Comparison of ENCODE assay signal across 8 cellular contexts in genomic region chr11:34052036-34052607, GRCh38. TPM values are rescaled to one million over a fixed set of nuclear protein-coding genes. Genes with fewer than 3 reads are reported as not detected.
DNase-seq lines count a peak whose midpoint lies in the region; ATAC-seq and TF ChIP-seq lines count a peak whose summit lies in the region.

No MANE protein-coding gene starts in this region.

- H3K79me1 ChIP-seq in IMR-90 (ENCODE audit: low read depth in 1 of 2, low read length in 2 of 2): peaks cover 0 to 7% of the 10 kb centered on the region in 2 experiments; a peak in 3 of 4 replicates

- dilution Hi-C loops in IMR-90 (cut with HindIII; ENCODE audit: low sequenced_read_pairs, unreplicated experiment): no loop called here

- H3K36me3 Mint-ChIP-seq in activated T-helper 1 cell treated with anti-CD3 and anti-CD28 coated beads, Interleukin-12 subunit alpha, Interleukin-12 subunit beta, Interleukin-2, Interleukin-4 antibody, amounts not matched to agents 30 ng/mL and 10 ng/mL and 1 ng/mL, durations not matched to agents 14 hours and 24 hours and 36 hours (ENCODE audit: low read depth): peaks cover 18% of the 10 kb centered on the region
- H3K36me3 Mint-ChIP-seq in naive thymus-derived CD4-positive, alpha-beta T cell: peaks cover 3 to 14% (median 6%) of the 10 kb centered on the region in 5 donors
- H3K36me3 Mint-ChIP-seq in stimulated activated memory B cell treated with anti-CD40 and anti-IgM and Interleukin-4, amounts not matched to agents 10 μg/mL and 1 μg/mL and 100 μg/mL, for 72 hours: peaks cover 14% of the 10 kb centered on the region

- no peak overlapping the region; the same call in 1 of the 2 replicates for H3K18ac ChIP-seq in IMR-90 (ENCODE audit: low read depth, low read length)

- TF ChIP-seq POLR2A in IMR-90 (IDR thresholded peaks at IDR 0.05; ENCODE audit: low read depth, low read length): peak; percentile 55; the same call in 1 of the 2 replicates

- H2BK120ac ChIP-seq in IMR-90 (ENCODE audit: low read depth, low read length): no peak overlapping the region

- peak overlapping the region; percentile 89; the same call in 1 of the 2 replicates for H2AK5ac ChIP-seq in IMR-90 (ENCODE audit: low read depth, low read length)

- H3K9me3 ChIP-seq in IMR-90 (ENCODE audit: control insufficient read depth, insufficient read depth, low read length) (no peaks in the 10 kb centered on the region), Panc1 (ENCODE audit: control insufficient read depth, insufficient read depth, low read depth, low read length) (no peaks in the 10 kb centered on the region)
- H3K9me3 ChIP-seq in naive thymus-derived CD4-positive, alpha-beta T cell (ENCODE audit: control insufficient read depth in 2 of 3, low read length in 3 of 3): no peaks in the 10 kb centered on the region

- TF ChIP-seq CTCF in IMR-90 (conservative IDR thresholded peaks at IDR 0.05; ENCODE audit: low read depth, low read length) (no peak), Panc1 (IDR thresholded peaks at IDR 0.05) (no peak)

- H3K27me3 Mint-ChIP-seq in activated T-helper 1 cell treated with anti-CD3 and anti-CD28 coated beads, Interleukin-12 subunit alpha, Interleukin-12 subunit beta, Interleukin-2, Interleukin-4 antibody, amounts not matched to agents 30 ng/mL and 10 ng/mL and 1 ng/mL, durations not matched to agents 14 hours and 24 hours and 36 hours (ENCODE audit: insufficient read depth): no peaks in the 10 kb centered on the region
- peaks cover 0 to 3% (median 0%) of the 10 kb centered on the region in 5 donors for H3K27me3 Mint-ChIP-seq in naive thymus-derived CD4-positive, alpha-beta T cell
- no peaks in the 10 kb centered on the region for H3K27me3 Mint-ChIP-seq in stimulated activated memory B cell treated with anti-CD40 and anti-IgM and Interleukin-4, amounts not matched to agents 10 μg/mL and 1 μg/mL and 100 μg/mL, for 72 hours

- no TSS peak for BruUV-seq in IMR-90 (replicated peaks; lab: Mats Ljungman, UMichigan)
- BruUV-seq in Panc1 (replicated peaks; lab: Mats Ljungman, UMichigan): no TSS peak

- H3K4ac ChIP-seq in IMR-90 (ENCODE audit: low read depth, low read length): peak overlapping the region; percentile 97

- ATAC-seq in GM21526 (IDR thresholded peaks at IDR 0.05; ENCODE audit: low FRiP score, unreplicated experiment) (peak; percentile 54), IMR-90 (ENCODE audit: low read depth) (peak; percentile 81), Panc1 (peak; percentile 89)
- ATAC-seq in naive thymus-derived CD4-positive, alpha-beta T cell: peak; percentile 82
- peak; percentile 85 for ATAC-seq in stimulated activated memory B cell treated with anti-CD40 and anti-IgM and Interleukin-4, amounts not matched to agents 10 μg/mL and 1 μg/mL and 100 μg/mL, for 72 hours

- no peak overlapping the region; the same call in 1 of the 2 replicates for H4K5ac ChIP-seq in IMR-90 (ENCODE audit: low read depth, low read length)

- H2BK20ac ChIP-seq in IMR-90 (ENCODE audit: low read depth, low read length): no peak overlapping the region

- CTCF ChIA-PET in IMR-90 (lab: Yijun Ruan, JAX) (no interaction called here), Panc1 (lab: Charles Lee) (no interaction called here)
- CTCF ChIA-PET in naive thymus-derived CD4-positive, alpha-beta T cell (lab: Charles Lee): interaction anchor here (1.5 kb wide), 1 partner anchor 55 kb away, joined by 6 read pairs; no protein-coding TSS in a partner anchor

- POLR2A ChIA-PET in IMR-90 (lab: Charles Lee; ENCODE audit: unreplicated experiment) (no interaction called here), Panc1 (lab: Charles Lee) (no interaction called here)
- POLR2A ChIA-PET in naive thymus-derived CD4-positive, alpha-beta T cell (lab: Charles Lee): interaction anchor here (0.9 to 7.3 kb wide), 4 partner anchors 34 to 305 kb away, joined by 3 to 102 read pairs (median 4); partner anchors contain the start of genes ABTB2 and NAT10

- peak overlapping the region; percentile 92 for H3K56ac ChIP-seq in IMR-90 (ENCODE audit: extremely low read depth, insufficient read depth, low read length)

- peaks cover 8% of the 10 kb centered on the region; the same call in 1 of the 2 replicates for H3K36me3 ChIP-seq in IMR-90 (ENCODE audit: control insufficient read depth, insufficient read depth, low read length)
- peaks cover 33% of the 10 kb centered on the region for H3K36me3 ChIP-seq in Panc1 (ENCODE audit: control insufficient read depth, insufficient read depth, low read length)
- H3K36me3 ChIP-seq in naive thymus-derived CD4-positive, alpha-beta T cell (ENCODE audit: control insufficient read depth in 2 of 3, insufficient read depth in 3 of 3, low read length in 3 of 3): peaks cover 0 to 15% (median 4%) of the 10 kb centered on the region in 3 experiments

- H2AK9ac ChIP-seq in IMR-90 (replicated peaks; ENCODE audit: low read depth, low read length, poor library complexity): peak overlapping the region; percentile 98

- H4K20me1 ChIP-seq in IMR-90 (ENCODE audit: insufficient read depth, low read length): peaks cover 42% of the 10 kb centered on the region

- H3K4me3 ChIP-seq in IMR-90 (ENCODE audit: insufficient read depth, low read depth, low read length): peak overlapping the region; percentile 67
- H3K4me3 ChIP-seq in Panc1 (ENCODE audit: low read depth in 2 of 2, low read length in 2 of 2): peak overlapping the region; percentile 89 to 98
- peak overlapping the region; percentile 95 for H3K4me3 ChIP-seq in naive thymus-derived CD4-positive, alpha-beta T cell (ENCODE audit: low read length)

- H2BK5ac ChIP-seq in IMR-90 (ENCODE audit: low read depth, low read length, poor library complexity, severe bottlenecking): peak overlapping the region; percentile 98

- in situ Hi-C loops in IMR-90 (cut with MboI; ENCODE audit: low sequenced_read_pairs): no loop called here
- in situ Hi-C loops in Panc1 (cut with HindIII; ENCODE audit: low pct_unique_long_range_greater_than_20kb, low sequenced_read_pairs): no loop called here

- H2BK15ac ChIP-seq in IMR-90 (ENCODE audit: low read depth, low read length): no peak overlapping the region

- peak overlapping the region; percentile 97 for H3K27ac Mint-ChIP-seq in activated T-helper 1 cell treated with anti-CD3 and anti-CD28 coated beads, Interleukin-12 subunit alpha, Interleukin-12 subunit beta, Interleukin-2, Interleukin-4 antibody, amounts not matched to agents 30 ng/mL and 10 ng/mL and 1 ng/mL, durations not matched to agents 14 hours and 24 hours and 36 hours
- H3K27ac Mint-ChIP-seq in naive thymus-derived CD4-positive, alpha-beta T cell: peak overlapping the region; percentile 93 to 99 (median 97)
- peak overlapping the region; percentile 95 for H3K27ac Mint-ChIP-seq in stimulated activated memory B cell treated with anti-CD40 and anti-IgM and Interleukin-4, amounts not matched to agents 10 μg/mL and 1 μg/mL and 100 μg/mL, for 72 hours

- H3K4me1 ChIP-seq in IMR-90 (ENCODE audit: control insufficient read depth, insufficient read depth, low read length) (peaks cover 4% of the 10 kb centered on the region; the same call in 1 of the 2 replicates), Panc1 (ENCODE audit: control insufficient read depth, insufficient read depth, low read length) (peaks cover 37% of the 10 kb centered on the region)
- H3K4me1 ChIP-seq in naive thymus-derived CD4-positive, alpha-beta T cell (ENCODE audit: control insufficient read depth in 2 of 2, insufficient read depth in 2 of 2, low read length in 2 of 2): peaks cover 23 to 28% of the 10 kb centered on the region in 2 donors

- peak overlapping the region; percentile 95 for H3K14ac ChIP-seq in IMR-90 (replicated peaks; ENCODE audit: low read depth, low read length)

- H3K9ac ChIP-seq in IMR-90 (ENCODE audit: low read depth, low read length): peak overlapping the region; percentile 97

- 0% methylated on average over 62 of the region's 82 CpGs; no CpG with 5 or more reads in 1 of the 2 experiments for WGBS in IMR-90 (ENCODE audit: extremely low coverage in 2 of 2, insufficient read length in 1 of 2), 2 experiments

- no peaks in the 10 kb centered on the region for H3K9me3 Mint-ChIP-seq in activated T-helper 1 cell treated with anti-CD3 and anti-CD28 coated beads, Interleukin-12 subunit alpha, Interleukin-12 subunit beta, Interleukin-2, Interleukin-4 antibody, amounts not matched to agents 30 ng/mL and 10 ng/mL and 1 ng/mL, durations not matched to agents 14 hours and 24 hours and 36 hours
- peaks cover 0 to 5% (median 0%) of the 10 kb centered on the region in 11 donors for H3K9me3 Mint-ChIP-seq in naive thymus-derived CD4-positive, alpha-beta T cell
- no peaks in the 10 kb centered on the region for H3K9me3 Mint-ChIP-seq in stimulated activated memory B cell treated with anti-CD40 and anti-IgM and Interleukin-4, amounts not matched to agents 10 μg/mL and 1 μg/mL and 100 μg/mL, for 72 hours

- H3K4me3 Mint-ChIP-seq in activated T-helper 1 cell treated with anti-CD3 and anti-CD28 coated beads, Interleukin-12 subunit alpha, Interleukin-12 subunit beta, Interleukin-2, Interleukin-4 antibody, amounts not matched to agents 30 ng/mL and 10 ng/mL and 1 ng/mL, durations not matched to agents 14 hours and 24 hours and 36 hours: peak overlapping the region; percentile 99
- H3K4me3 Mint-ChIP-seq in naive thymus-derived CD4-positive, alpha-beta T cell: peak overlapping the region; percentile 94 to 99 (median 98)
- peak overlapping the region; percentile 99 for H3K4me3 Mint-ChIP-seq in stimulated activated memory B cell treated with anti-CD40 and anti-IgM and Interleukin-4, amounts not matched to agents 10 μg/mL and 1 μg/mL and 100 μg/mL, for 72 hours

- intact Hi-C loops in IMR-90 (cut with micrococcal nuclease): loop anchor here (2.0 kb wide), 2 partner anchors 55 to 307 kb away; partner anchors contain the start of gene ABTB2
- intact Hi-C loops in Panc1 (cut with micrococcal nuclease; ENCODE audit: unreplicated experiment): no loop called here
- intact Hi-C loops in activated T-helper 1 cell treated with anti-CD3 and anti-CD28 coated beads, Interleukin-12 subunit alpha, Interleukin-12 subunit beta, Interleukin-2, Interleukin-4 antibody, amounts not matched to agents 30 ng/mL and 10 ng/mL and 1 ng/mL, durations not matched to agents 14 hours and 24 hours and 36 hours (cut with micrococcal nuclease): loop anchor here (1.0 to 10.0 kb wide), 8 partner anchors 160 to 1613 kb away; partner anchors contain the start of genes CSTF3, DEPDC7, FBXO3 and LMO2
- intact Hi-C loops in naive thymus-derived CD4-positive, alpha-beta T cell (cut with micrococcal nuclease): loop anchor here (1.0 to 10.0 kb wide), 13 partner anchors 17 to 1611 kb away; partner anchors contain the start of genes APIP (in 1 of the 2), C11orf91 (in 1 of the 2), CAT (in 1 of the 2) and DEPDC7 (in 1 of the 2)

- peak overlapping the region; percentile 97 for H2AFZ ChIP-seq in IMR-90 (replicated peaks; ENCODE audit: low read length, poor library complexity)

- no peak for TF ChIP-seq RAD21 in IMR-90 (IDR thresholded peaks at IDR 0.05; ENCODE audit: low read length)

- H4K91ac ChIP-seq in IMR-90 (ENCODE audit: insufficient read depth, low read depth, low read length): peak overlapping the region; percentile 75

- H3K27me3 ChIP-seq in IMR-90 (ENCODE audit: control insufficient read depth, insufficient read depth, low read length): no peaks in the 10 kb centered on the region
- H3K27me3 ChIP-seq in Panc1 (ENCODE audit: control insufficient read depth, insufficient read depth, low read length): no peaks in the 10 kb centered on the region
- H3K27me3 ChIP-seq in naive thymus-derived CD4-positive, alpha-beta T cell (ENCODE audit: control insufficient read depth in 2 of 2, insufficient read depth in 2 of 2, low read length in 2 of 2): no peaks in the 10 kb centered on the region

- H3K9me1 ChIP-seq in IMR-90 (ENCODE audit: insufficient read depth, low read length): no peaks in the 10 kb centered on the region

- peak overlapping the region; percentile 89 to 94; a peak in 2 of 4 replicates for H4K8ac ChIP-seq in IMR-90 (ENCODE audit: low read depth in 2 of 2, low read length in 2 of 2)

- peak overlapping the region; percentile 99 for H3K27ac ChIP-seq in IMR-90 (ENCODE audit: insufficient read depth, low read length)
- peak overlapping the region; percentile 100 for H3K27ac ChIP-seq in Panc1 (ENCODE audit: low read length)
- H3K27ac ChIP-seq in naive thymus-derived CD4-positive, alpha-beta T cell (ENCODE audit: low read depth, low read length): peak overlapping the region; percentile 99

- peaks cover 14% of the 10 kb centered on the region for H3K4me1 Mint-ChIP-seq in activated T-helper 1 cell treated with anti-CD3 and anti-CD28 coated beads, Interleukin-12 subunit alpha, Interleukin-12 subunit beta, Interleukin-2, Interleukin-4 antibody, amounts not matched to agents 30 ng/mL and 10 ng/mL and 1 ng/mL, durations not matched to agents 14 hours and 24 hours and 36 hours (ENCODE audit: low read depth)
- peaks cover 9 to 48% (median 35%) of the 10 kb centered on the region in 7 donors for H3K4me1 Mint-ChIP-seq in naive thymus-derived CD4-positive, alpha-beta T cell
- peaks cover 31% of the 10 kb centered on the region for H3K4me1 Mint-ChIP-seq in stimulated activated memory B cell treated with anti-CD40 and anti-IgM and Interleukin-4, amounts not matched to agents 10 μg/mL and 1 μg/mL and 100 μg/mL, for 72 hours

- peak overlapping the region; percentile 99 for H3K23ac ChIP-seq in IMR-90 (ENCODE audit: low read depth, low read length)

- H3K4me2 ChIP-seq in IMR-90 (ENCODE audit: low read depth, low read length): peak overlapping the region; percentile 90

- DNase-seq in DMS 273 treated with DMSO at 0.1 percent for 48 hours (lab: John Stamatoyannopoulos, UW): peak; percentile 29
- DNase-seq in IMR-90: peak; percentile 84
- DNase-seq in Panc1 (ENCODE audit: low read depth, low spot score): peak; percentile 36
- DNase-seq in activated T-helper 1 cell treated with anti-CD3 and anti-CD28 coated beads, Interleukin-12 subunit alpha, Interleukin-12 subunit beta, Interleukin-2, Interleukin-4 antibody, amounts not matched to agents 30 ng/mL and 10 ng/mL and 1 ng/mL, durations not matched to agents 14 hours and 24 hours and 36 hours (ENCODE audit: low spot score): peak; percentile 82
- peak; percentile 84 for DNase-seq in fibroblast of gingiva (ENCODE audit: low read depth)
- DNase-seq in naive thymus-derived CD4-positive, alpha-beta T cell: peak; percentile 76 to 90 (median 85)

RNA-seq across cellular contexts. Expression of gene CAPRIN1, which starts 0.6 kb away (rescaled TPM):
- total RNA-seq in IMR-90 (2012; rRNA removed): 253 and 266 TPM in 2 replicates
- 107 and 127 TPM in 2 replicates for polyA plus RNA-seq in IMR-90 (2012; rRNA removed)
- 46.8 and 91.7 TPM in 2 replicates for polyA plus RNA-seq in IMR-90 (2012; cell fraction: cytosol; rRNA removed)
- 71.0 and 99.2 TPM in 2 replicates for polyA plus RNA-seq in IMR-90 (2012; cell fraction: nucleus; rRNA removed; ENCODE audit: low replicate concordance)
- 266 TPM for total RNA-seq in Panc1 (2021; ENCODE audit: unreplicated experiment)
- 155 TPM for polyA plus RNA-seq in Panc1 (2012; ENCODE audit: insufficient read length)
- total RNA-seq in activated T-helper 1 cell treated with anti-CD3 and anti-CD28 coated beads, Interleukin-12 subunit alpha, Interleukin-12 subunit beta, Interleukin-2, Interleukin-4 antibody, amounts not matched to agents 30 ng/mL and 10 ng/mL and 1 ng/mL, durations not matched to agents 14 hours and 24 hours and 36 hours: 285 and 289 TPM in 2 replicates
- total RNA-seq in naive thymus-derived CD4-positive, alpha-beta T cell: 100 to 1,000 TPM; 120 to 227 (median 163) TPM
- 10 to 100 TPM; 65.0 to 99.0 TPM for polyA plus RNA-seq in naive thymus-derived CD4-positive, alpha-beta T cell

RNA-seq across cellular contexts. Expression of gene NAT10, which starts 53.3 kb away (rescaled TPM):
- total RNA-seq in IMR-90 (2012; rRNA removed) (31.9 and 34.8 TPM in 2 replicates), Panc1 (2021; ENCODE audit: unreplicated experiment) (64.9 TPM)
- polyA plus RNA-seq in IMR-90 (2012; rRNA removed): 28.0 and 28.1 TPM in 2 replicates
- 13.6 and 19.4 TPM in 2 replicates for polyA plus RNA-seq in IMR-90 (2012; cell fraction: cytosol; rRNA removed)
- polyA plus RNA-seq in IMR-90 (2012; cell fraction: nucleus; rRNA removed; ENCODE audit: low replicate concordance): 37.8 and 53.4 TPM in 2 replicates
- 36.5 TPM for polyA plus RNA-seq in Panc1 (2012; ENCODE audit: insufficient read length)
- total RNA-seq in activated T-helper 1 cell treated with anti-CD3 and anti-CD28 coated beads, Interleukin-12 subunit alpha, Interleukin-12 subunit beta, Interleukin-2, Interleukin-4 antibody, amounts not matched to agents 30 ng/mL and 10 ng/mL and 1 ng/mL, durations not matched to agents 14 hours and 24 hours and 36 hours: 157 and 158 TPM in 2 replicates
- total RNA-seq in naive thymus-derived CD4-positive, alpha-beta T cell: 100 to 1,000 TPM in 1 of 5 experiments, 10 to 100 TPM in 4; 55.7 to 104 (median 84.3) TPM
- 10 to 100 TPM; 33.8 to 65.1 TPM for polyA plus RNA-seq in naive thymus-derived CD4-positive, alpha-beta T cell

Comparison
In these comparisons a context has a peak if more than half of its experiments do, and no peak if none do; other contexts are left out.
1. Peak in every context shown above with its lines: DNase-seq, ATAC-seq, H3K4me3 ChIP-seq and H3K27ac ChIP-seq.
2. DNase-seq: peak in every context shown above with its lines; median percentile 85 in naive thymus-derived CD4-positive, alpha-beta T cell; 84 in IMR-90; 84 in fibroblast of gingiva; 82 in activated T-helper 1 cell treated with anti-CD3 and anti-CD28 coated beads, Interleukin-12 subunit alpha, Interleukin-12 subunit beta, Interleukin-2, Interleukin-4 antibody, amounts not matched to agents 30 ng/mL and 10 ng/mL and 1 ng/mL, durations not matched to agents 14 hours and 24 hours and 36 hours; 36 in Panc1; 29 in DMS 273 treated with DMSO at 0.1 percent for 48 hours.